Comparison of ENCODE assay signal across 21 cellular contexts in genomic region chr14:102947321-102948103, GRCh38. TPM values are rescaled to one million over a fixed set of nuclear protein-coding genes. Genes with fewer than 3 reads are reported as not detected.
A peak's percentile ranks its signal among the peaks of the same experiment; 100 is the strongest.
DNase-seq lines count a peak whose midpoint lies in the region; ATAC-seq, FAIRE-seq and TF ChIP-seq lines count a peak whose summit lies in the region.
"Had no signal": no experiment of that assay in that cellular context is flagged by ENCODE, and none has a peak within 500 bp of the region (broad histone marks: within the 10 kb centered on the region; RNA-seq: fewer than 3 reads in every experiment).

No MANE protein-coding gene starts in this region.

- CTCF ChIA-PET in GM10248 (lab: Yijun Ruan, JAX): no interaction called here

- FAIRE-seq in HTR-8/SVneo (lab: Jason Lieb, UNC): no peak

- no peak for ATAC-seq in stimulated activated naive CD8-positive, alpha-beta T cell treated with anti-CD3 and anti-CD28 coated beads, Interleukin-15, amount 100 ng/mL, for 72 hours
- no peak for ATAC-seq in stimulated activated naive CD8-positive, alpha-beta T cell treated with anti-CD3 and anti-CD28 coated beads, Interleukin-15, Interleukin-2, amounts not matched to agents 100 U/mL and 50 U/mL, for 24 hours
- ATAC-seq in RWPE2 (ENCODE audit: low read depth) (no peak), lower lobe of right lung (no peak)
- ATAC-seq: right lobe of liver had no signal

- H3K27ac ChIP-seq in RWPE2 (ENCODE audit: poor library complexity, severe bottlenecking) (no peak overlapping the region), lower lobe of right lung (no peak overlapping the region)
- H3K27ac ChIP-seq: esophagus muscularis mucosa, GM23248, left ventricle myocardium inferior, ovary, right lobe of liver, SJCRH30, tibial artery had no signal

- no peaks in the 10 kb centered on the region for H3K27me3 Mint-ChIP-seq in stimulated activated naive CD8-positive, alpha-beta T cell treated with anti-CD3 and anti-CD28 coated beads, Interleukin-15, amount 100 ng/mL, for 72 hours
- H3K27me3 Mint-ChIP-seq: activated CD8-positive, alpha-beta memory T cell treated with anti-CD3 and anti-CD28 coated beads, Interleukin-2, amount 10 ng/mL, durations not matched to agents 7 days and 5 days had no signal

- DNase-seq in stimulated activated naive CD8-positive, alpha-beta T cell treated with anti-CD3 and anti-CD28 coated beads, Interleukin-15, amount 100 ng/mL, for 72 hours: no peak
- DNase-seq in stimulated activated naive CD8-positive, alpha-beta T cell treated with anti-CD3 and anti-CD28 coated beads, Interleukin-15, Interleukin-2, amounts not matched to agents 100 U/mL and 50 U/mL, for 24 hours: no peak
- DNase-seq in RWPE2 (ENCODE audit: low spot score) (peak; percentile 56), lower lobe of right lung (peak; percentile 27), HTR-8/SVneo (ENCODE audit: insufficient read length, low spot score) (no peak), GM10248 (ENCODE audit: extremely low spot score) (no peak), medulla oblongata (ENCODE audit: extremely low spot score) (no peak)
- DNase-seq: activated CD8-positive, alpha-beta memory T cell treated with anti-CD3 and anti-CD28 coated beads, Interleukin-2, amount 10 ng/mL, durations not matched to agents 7 days and 5 days; activated gamma-delta T cell; AML-193; effector CD8-positive, alpha-beta T cell; EL; GM23248; left ventricle myocardium inferior; NCI-H1694; OCI-M1; ovary; SJCRH30; tibial artery had no signal

- peaks cover 31% of the 10 kb centered on the region for H3K4me1 Mint-ChIP-seq in stimulated activated naive CD8-positive, alpha-beta T cell treated with anti-CD3 and anti-CD28 coated beads, Interleukin-15, amount 100 ng/mL, for 72 hours

- POLR2A ChIA-PET in GM10248 (lab: Yijun Ruan, JAX): no interaction called here

- H3K4me1 ChIP-seq in RWPE2 (ENCODE audit: insufficient read depth, poor library complexity, severe bottlenecking) (no peaks in the 10 kb centered on the region), lower lobe of right lung (no peaks in the 10 kb centered on the region)

- H3K4me3 Mint-ChIP-seq in stimulated activated naive CD8-positive, alpha-beta T cell treated with anti-CD3 and anti-CD28 coated beads, Interleukin-15, amount 100 ng/mL, for 72 hours: peak overlapping the region; percentile 26 to 36

- peaks cover 92% of the 10 kb centered on the region for H3K36me3 ChIP-seq in RWPE2 (ENCODE audit: low read depth)
- peaks cover 93% of the 10 kb centered on the region for H3K36me3 ChIP-seq in lower lobe of right lung
- H3K36me3 ChIP-seq: ovary had no signal

- H3K9me3 ChIP-seq in RWPE2 (ENCODE audit: severe bottlenecking): no peaks in the 10 kb centered on the region
- H3K9me3 ChIP-seq in lower lobe of right lung: no peaks in the 10 kb centered on the region
- H3K9me3 ChIP-seq: esophagus muscularis mucosa, left ventricle myocardium inferior, ovary, right lobe of liver, SJCRH30, tibial artery had no signal

- TF ChIP-seq CTCF in RWPE2 (IDR thresholded peaks at IDR 0.05; ENCODE audit: poor library complexity, severe bottlenecking) (no peak), lower lobe of right lung (IDR thresholded peaks at IDR 0.05) (no peak), GM10248 (IDR thresholded peaks at IDR 0.05; ENCODE audit: control extremely low read depth, extremely low read depth, low read depth, missing control alignments) (no peak)

- H3K9me3 Mint-ChIP-seq in stimulated activated naive CD8-positive, alpha-beta T cell treated with anti-CD3 and anti-CD28 coated beads, Interleukin-15, amount 100 ng/mL, for 72 hours: no peaks in the 10 kb centered on the region

- H3K27me3 ChIP-seq in RWPE2 (ENCODE audit: insufficient read depth, poor library complexity, severe bottlenecking): no peaks in the 10 kb centered on the region
- H3K27me3 ChIP-seq in lower lobe of right lung (ENCODE audit: low read depth): no peaks in the 10 kb centered on the region
- H3K27me3 ChIP-seq: esophagus muscularis mucosa, ovary, right lobe of liver, SJCRH30, tibial artery had no signal

- H3K27ac Mint-ChIP-seq in stimulated activated naive CD8-positive, alpha-beta T cell treated with anti-CD3 and anti-CD28 coated beads, Interleukin-15, amount 100 ng/mL, for 72 hours: peak overlapping the region in 1 of 2 donors; percentile 13
- H3K27ac Mint-ChIP-seq: activated CD8-positive, alpha-beta memory T cell treated with anti-CD3 and anti-CD28 coated beads, Interleukin-2, amount 10 ng/mL, durations not matched to agents 7 days and 5 days had no signal

- H3K4me3 ChIP-seq in RWPE2 (ENCODE audit: severe bottlenecking): no peak overlapping the region
- no peak overlapping the region for H3K4me3 ChIP-seq in lower lobe of right lung
- H3K4me3 ChIP-seq: esophagus muscularis mucosa, GM23248, left ventricle myocardium inferior, ovary, right lobe of liver, SJCRH30, tibial artery had no signal

- intact Hi-C loops in lower lobe of right lung (cut with DNase I): no loop called here

RNA-seq across cellular contexts. Expression of gene AMN, which starts 25.0 kb away (rescaled TPM):
- 13.7 TPM for total RNA-seq in lower lobe of right lung
- total RNA-seq: GM23248, left ventricle myocardium inferior, SJCRH30 had no signal

Comparison
In these comparisons a context has a peak if more than half of its experiments do, and no peak if none do; other contexts are left out.
1. DNase-seq: peak in RWPE2 (single experiment) and lower lobe of right lung (single experiment); none in stimulated activated naive CD8-positive, alpha-beta T cell treated with anti-CD3 and anti-CD28 coated beads, Interleukin-15, amount 100 ng/mL, for 72 hours (0 of 2), stimulated activated naive CD8-positive, alpha-beta T cell treated with anti-CD3 and anti-CD28 coated beads, Interleukin-15, Interleukin-2, amounts not matched to agents 100 U/mL and 50 U/mL, for 24 hours (single experiment), HTR-8/SVneo (single experiment), GM10248 (single experiment) and medulla oblongata (single experiment).